Comparison of ENCODE assay signal across 8 cellular contexts in genomic region chr2:238059505-238059904, GRCh38. TPM values are rescaled to one million over a fixed set of nuclear protein-coding genes. Genes with fewer than 3 reads are reported as not detected.
DNase-seq lines count a peak whose midpoint lies in the region; ATAC-seq and TF ChIP-seq lines count a peak whose summit lies in the region.

No MANE protein-coding gene starts in this region.

- H3K9me3 Mint-ChIP-seq in CD4-positive, alpha-beta T cell, result no peaks in the 10 kb centered on the region
- H3K9me3 Mint-ChIP-seq in brain (no peaks in the 10 kb centered on the region), naive B cell (peaks cover 0 to 12% (median 6%) of the 10 kb centered on the region in 7 donors)

- no peaks in the 10 kb centered on the region for H3K9me2 ChIP-seq in Karpas-422 (replicated peaks; ENCODE audit: insufficient read depth, low read length)

- DNase-seq in CD4-positive, alpha-beta T cell, result no peak
- DNase-seq in Karpas-422, result no peak
- no peak for DNase-seq in naive B cell
- DNase-seq in stimulated activated CD4-positive, alpha-beta T cell treated with anti-CD3 and anti-CD28 coated beads, Interleukin-1b, Interleukin-23, amount 100 ng/mL, for 48 hours, result no peak
- no peak for DNase-seq in OCI-M2 (lab: John Stamatoyannopoulos, UW; ENCODE audit: unreplicated experiment)
- DNase-seq in iPS-NIHi7 (ENCODE audit: extremely low spot score), result no peak
- DNase-seq in NCI-H2196 treated with DMSO at 0.1 percent for 48 hours (lab: John Stamatoyannopoulos, UW; ENCODE audit: unreplicated experiment), result no peak

- peak overlapping the region; percentile 77 for H3K4me2 ChIP-seq in Karpas-422 (ENCODE audit: low read depth, low read length, poor library complexity, severe bottlenecking)

- H3K4me3 ChIP-seq in Karpas-422 (ENCODE audit: low read length), result peak overlapping the region; percentile 100

- H4K20me1 ChIP-seq in Karpas-422 (ENCODE audit: insufficient read depth, low read depth, low read length), result no peaks in the 10 kb centered on the region

- peaks cover 21% of the 10 kb centered on the region for H3K27me3 Mint-ChIP-seq in CD4-positive, alpha-beta T cell
- H3K27me3 Mint-ChIP-seq in brain, result peaks cover 10% of the 10 kb centered on the region
- H3K27me3 Mint-ChIP-seq in naive B cell, result peaks cover 18 to 24% (median 21%) of the 10 kb centered on the region in 3 donors

- no peak for ATAC-seq in CD4-positive, alpha-beta T cell (ENCODE audit: poor library complexity)
- ATAC-seq in naive B cell (ENCODE audit: low read depth in 2 of 2), result no peak

- H3K27ac Mint-ChIP-seq in CD4-positive, alpha-beta T cell, result peak overlapping the region; percentile 67
- H3K27ac Mint-ChIP-seq in brain (peak overlapping the region in 4 of 5 experiments; percentile 72 to 95 (median 87)), naive B cell (peak overlapping the region; percentile 3 to 99 (median 94))

- H3K36me3 ChIP-seq in Karpas-422 (ENCODE audit: insufficient read depth, low read length), result peaks cover 7% of the 10 kb centered on the region; the same call in 1 of the 2 replicates

- H3K4me1 ChIP-seq in Karpas-422 (ENCODE audit: low read length), result peaks cover 21% of the 10 kb centered on the region

- peak overlapping the region; percentile 85 for H3K4me3 Mint-ChIP-seq in CD4-positive, alpha-beta T cell
- H3K4me3 Mint-ChIP-seq in brain (peak overlapping the region; percentile 91 to 95 (median 92)), naive B cell (peak overlapping the region; percentile 80 to 95 (median 92))

- H3K36me3 Mint-ChIP-seq in CD4-positive, alpha-beta T cell (ENCODE audit: low read depth), result peaks cover 5% of the 10 kb centered on the region
- H3K36me3 Mint-ChIP-seq in brain (peaks cover 4% of the 10 kb centered on the region), naive B cell (peaks cover 0 to 7% of the 10 kb centered on the region in 2 donors)

- CTCF ChIA-PET in CD4-positive, alpha-beta T cell (lab: Charles Lee), result no interaction called here

- H3K9ac ChIP-seq in Karpas-422 (ENCODE audit: low read length), result peak overlapping the region; percentile 100

- H3K9me3 ChIP-seq in CD4-positive, alpha-beta T cell (ENCODE audit: control insufficient read depth, low read length), result no peaks in the 10 kb centered on the region
- no peaks in the 10 kb centered on the region for H3K9me3 ChIP-seq in Karpas-422 (ENCODE audit: low read length)

- H2AFZ ChIP-seq in Karpas-422 (ENCODE audit: low read length), result no peak overlapping the region

- peaks cover 35% of the 10 kb centered on the region for H3K4me1 Mint-ChIP-seq in CD4-positive, alpha-beta T cell (ENCODE audit: low read depth)
- peaks cover 36% of the 10 kb centered on the region for H3K4me1 Mint-ChIP-seq in brain
- H3K4me1 Mint-ChIP-seq in naive B cell, result peaks cover 26 to 32% (median 29%) of the 10 kb centered on the region in 3 donors

- POLR2A ChIA-PET in CD4-positive, alpha-beta T cell (lab: Charles Lee), result no interaction called here

- no peak for TF ChIP-seq CTCF in CD4-positive, alpha-beta T cell (IDR thresholded peaks at IDR 0.05)
- no peak for TF ChIP-seq CTCF in brain (conservative IDR thresholded peaks at IDR 0.05)

- no peaks in the 10 kb centered on the region for H3K27me3 ChIP-seq in CD4-positive, alpha-beta T cell (ENCODE audit: control insufficient read depth, insufficient read depth, low read length)
- H3K27me3 ChIP-seq in Karpas-422 (ENCODE audit: low read length), result no peaks in the 10 kb centered on the region

- H3K79me2 ChIP-seq in Karpas-422 (ENCODE audit: low read length), result peaks cover 41% of the 10 kb centered on the region

- intact Hi-C loops in CD4-positive, alpha-beta T cell (cut with DNase I, micrococcal nuclease), result loop anchor here in 1 of 2 experiments (2.0 to 5.0 kb wide), 2 partner anchors 369 to 972 kb away; partner anchors contain the start of gene COPS8

- H3K27ac ChIP-seq in CD4-positive, alpha-beta T cell (ENCODE audit: low read depth, low read length), result no peak overlapping the region
- H3K27ac ChIP-seq in Karpas-422 (ENCODE audit: low read length), result no peak overlapping the region

RNA-seq across cellular contexts. Expression of gene SCLY, which starts 1.3 kb away (rescaled TPM):
- total RNA-seq in CD4-positive, alpha-beta T cell, result 1 to 10 TPM; 8.9 to 9.6 TPM
- total RNA-seq in Karpas-422 (2014; rRNA removed; shearing (Covaris generic); ENCODE audit: low replicate concordance), result 20.5 and 48.0 TPM in 2 replicates
- polyA plus RNA-seq in brain (ENCODE audit: insufficient read depth, low read depth, low replicate concordance), result 31.5 TPM
- polyA plus RNA-seq in naive B cell (ENCODE audit: low read depth in 6 of 6), result 10 to 100 TPM; 11.5 to 18.8 (median 15.6) TPM

RNA-seq across cellular contexts. Expression of gene ESPNL, which starts 40.6 kb away (rescaled TPM):
- not detected for total RNA-seq in CD4-positive, alpha-beta T cell
- total RNA-seq in Karpas-422 (2014; rRNA removed; shearing (Covaris generic); ENCODE audit: low replicate concordance), result 1.0 TPM in 2 replicates
- polyA plus RNA-seq in brain (ENCODE audit: insufficient read depth, low read depth, low replicate concordance), result 6.6 TPM
- under 1 TPM in 2 of 6 donors, not detected in 4; 0.24 to 0.30 TPM for polyA plus RNA-seq in naive B cell (ENCODE audit: low read depth in 6 of 6)
